In genomic region chr14:93707475-93707874, GRCh38 we compare ENCODE assay signal across 28 cellular contexts.
"Had no signal": no experiment of that assay in that cellular context is flagged by ENCODE, and none has a peak within 500 bp of the region (broad histone marks: within the 10 kb centered on the region; RNA-seq: fewer than 3 reads in every experiment).

No MANE protein-coding gene starts in this region.

- H3K27me3 ChIP-seq: ascending aorta had no signal

- H3K9me3 ChIP-seq: ascending aorta had no signal

- H3K36me3 ChIP-seq: ascending aorta, WERI-Rb-1 had no signal

- H3K27ac ChIP-seq: ascending aorta, coronary artery, WERI-Rb-1 had no signal

- ATAC-seq: activated CD8-positive, alpha-beta T cell treated with anti-CD3 and anti-CD28 coated beads for 36 hours; activated T-cell treated with anti-CD3 and anti-CD28 coated beads, Interleukin-2, amount 50 U/mL, for 72 hours; activated T-helper 17 cell treated with anti-CD3 and anti-CD28 coated beads, Interleukin-2, amount 50 U/mL, for 72 hours had no signal

- DNase-seq: activated CD4-positive, alpha-beta T cell treated with anti-CD3 and anti-CD28 coated beads for 1 hour; activated CD4-positive, alpha-beta T cell treated with anti-CD3 and anti-CD28 coated beads for 48 hours; activated CD4-positive, CD25-positive, alpha-beta regulatory T cell; activated CD8-positive, alpha-beta T cell treated with anti-CD3 and anti-CD28 coated beads for 36 hours; activated effector memory CD4-positive, alpha-beta T cell treated with anti-CD3 and anti-CD28 coated beads, Interleukin-2, amount 50 U/mL, for 16 hours; activated naive CD4-positive, alpha-beta T cell; activated naive CD4-positive, alpha-beta T cell treated with anti-CD3 and anti-CD28 coated beads, Interleukin-2, amount 50 U/mL, for 16 hours; activated naive CD8-positive, alpha-beta T cell treated with anti-CD3 and anti-CD28 coated beads for 36 hours; activated T-cell treated with anti-CD3 and anti-CD28 coated beads, Interleukin-2, amount 50 U/mL, for 1 hour; activated T-cell treated with anti-CD3 and anti-CD28 coated beads, Interleukin-2, amount 50 U/mL, for 72 hours; amygdala; NCI-H1092 treated with DMSO at 0.1 percent for 48 hours; NCI-H1436; NCI-H187; NCI-H2029 treated with DMSO at 0.1 percent for 48 hours; NCI-H2107; NCI-H226; NCI-H446 treated with DMSO at 0.1 percent for 48 hours; NCI-H524 treated with DMSO at 0.1 percent for 48 hours; Right ventricle myocardium superior; SW 1271; T-helper 1 cell; T-helper 2 cell; T1000; WERI-Rb-1 had no signal

- H3K4me1 ChIP-seq: ascending aorta had no signal

- H3K4me3 ChIP-seq: ascending aorta, coronary artery had no signal
